Comparison of ENCODE assay signal across 10 cellular contexts in genomic region chr13:34833562-34834182, GRCh38.
DNase-seq lines count a peak whose midpoint lies in the region; ATAC-seq and TF ChIP-seq lines count a peak whose summit lies in the region.
"Had no signal": no experiment of that assay in that cellular context is flagged by ENCODE, and none has a peak within 500 bp of the region (broad histone marks: within the 10 kb centered on the region; RNA-seq: fewer than 3 reads in every experiment).

No MANE protein-coding gene starts in this region.

- H3K36me3 ChIP-seq in WERI-Rb-1: no peaks in the 10 kb centered on the region
- no peaks in the 10 kb centered on the region for H3K36me3 ChIP-seq in tibial nerve
- no peaks in the 10 kb centered on the region for H3K36me3 ChIP-seq in upper lobe of left lung

- no peak overlapping the region for H3K27ac ChIP-seq in WERI-Rb-1
- H3K27ac ChIP-seq in tibial nerve: no peak overlapping the region
- H3K27ac ChIP-seq in upper lobe of left lung: no peak overlapping the region

- 40 to 53% methylated on average over 6 of the region's 6 CpGs for WGBS in tibial nerve, 2 donors
- 43 to 52% methylated on average over 6 of the region's 6 CpGs for WGBS in upper lobe of left lung, 2 donors

- H3K9me3 ChIP-seq in WERI-Rb-1 (ENCODE audit: severe bottlenecking) (no peaks in the 10 kb centered on the region), tibial nerve (no peaks in the 10 kb centered on the region), upper lobe of left lung (peaks cover 0 to 4% (median 0%) of the 10 kb centered on the region in 4 donors)

- TF ChIP-seq CTCF in HFF-Myc (IDR thresholded peaks at IDR 0.05; ENCODE audit: low read depth, low read length, missing control alignments) (peak; percentile 28), WERI-Rb-1 (IDR thresholded peaks at IDR 0.05; ENCODE audit: low read depth, low read length) (peak; percentile 22; the same call in 1 of the 2 replicates), tibial nerve (IDR thresholded peaks at IDR 0.05) (no peak), upper lobe of left lung (IDR thresholded peaks at IDR 0.05) (no peak)

- H3K4me3 ChIP-seq in HFF-Myc (replicated peaks; ENCODE audit: low read depth, low read length): no peak overlapping the region
- H3K4me3 ChIP-seq in WERI-Rb-1 (ENCODE audit: low read depth, low read length): no peak overlapping the region
- no peak overlapping the region for H3K4me3 ChIP-seq in tibial nerve
- H3K4me3 ChIP-seq in upper lobe of left lung: no peak overlapping the region

- H3K4me1 ChIP-seq in tibial nerve (no peaks in the 10 kb centered on the region), upper lobe of left lung (no peaks in the 10 kb centered on the region)

- no peak for ATAC-seq in upper lobe of left lung (ENCODE audit: low FRiP score in 2 of 2)
- ATAC-seq: activated CD4-positive, CD25-positive, alpha-beta regulatory T cell treated with anti-CD3 and anti-CD28 coated beads, Interleukin-2, amount 50 U/mL, for 24 hours had no signal

- TF ChIP-seq EP300 in tibial nerve (IDR thresholded peaks at IDR 0.05): no peak
- TF ChIP-seq EP300 in upper lobe of left lung (IDR thresholded peaks at IDR 0.05): no peak

- DNase-seq in DMS53 treated with DMSO at 0.1 percent for 48 hours (lab: John Stamatoyannopoulos, UW; ENCODE audit: unreplicated experiment) (peak; percentile 18), HFF-Myc (ENCODE audit: extremely low read depth, low read depth) (no peak), WERI-Rb-1 (no peak), iris pigment epithelial cell (ENCODE audit: low read depth) (peak; percentile 7), tibial nerve (ENCODE audit: low spot score in 2 of 2) (no peak), SHP77 (lab: John Stamatoyannopoulos, UW) (no peak), upper lobe of left lung (no peak)
- DNase-seq: COR-L47, NCI-H524 had no signal

- no peak for TF ChIP-seq POLR2A in tibial nerve (IDR thresholded peaks at IDR 0.05)
- TF ChIP-seq POLR2A in upper lobe of left lung (IDR thresholded peaks at IDR 0.05): no peak

- H3K27me3 ChIP-seq in WERI-Rb-1 (ENCODE audit: insufficient read depth, low read depth, severe bottlenecking) (no peaks in the 10 kb centered on the region), tibial nerve (no peaks in the 10 kb centered on the region), upper lobe of left lung (no peaks in the 10 kb centered on the region)

Comparison
In these comparisons a context has a peak if more than half of its experiments do, and no peak if none do; other contexts are left out.
1. DNase-seq: peak in DMS53 treated with DMSO at 0.1 percent for 48 hours (single experiment) and iris pigment epithelial cell (single experiment); none in HFF-Myc (single experiment), WERI-Rb-1 (single experiment), tibial nerve (0 of 2), SHP77 (0 of 2) and upper lobe of left lung (0 of 2).
2. CTCF ChIP-seq: peak in HFF-Myc (single experiment) and WERI-Rb-1 (single experiment); none in tibial nerve (0 of 5) and upper lobe of left lung (0 of 6).